Comparison of ENCODE assay signal across 13 cellular contexts in genomic region chr1:97252076-97252475, GRCh38.
DNase-seq lines count a peak whose midpoint lies in the region; ATAC-seq and TF ChIP-seq lines count a peak whose summit lies in the region.
"Had no signal": no experiment of that assay in that cellular context is flagged by ENCODE, and none has a peak within 500 bp of the region (broad histone marks: within the 10 kb centered on the region; RNA-seq: fewer than 3 reads in every experiment).

No MANE protein-coding gene starts in this region.

- H3K36me3 ChIP-seq in right lobe of liver, result no peaks in the 10 kb centered on the region

- H3K36me3 Mint-ChIP-seq in activated T-helper 2 cell treated with anti-CD3 and anti-CD28 coated beads, Interferon-gamma antibody, Interleukin-2, Interleukin-4, amounts not matched to agents 10 μg/mL and 5 μg/mL and 100 μg/mL, durations not matched to agents 14 hours and 24 hours and 36 hours (ENCODE audit: low read depth), result no peaks in the 10 kb centered on the region

- ATAC-seq in right lobe of liver (peak; percentile 75 to 97 (median 95)), HG03159 (IDR thresholded peaks at IDR 0.05; ENCODE audit: unreplicated experiment) (no peak)
- ATAC-seq: stimulated activated memory B cell treated with anti-CD40 and anti-IgM and Interleukin-4, amounts not matched to agents 10 μg/mL and 1 μg/mL and 100 μg/mL, for 72 hours had no signal

- no peak overlapping the region for H3K27ac Mint-ChIP-seq in activated T-helper 2 cell treated with anti-CD3 and anti-CD28 coated beads, Interferon-gamma antibody, Interleukin-2, Interleukin-4, amounts not matched to agents 10 μg/mL and 5 μg/mL and 100 μg/mL, durations not matched to agents 14 hours and 24 hours and 36 hours
- H3K27ac Mint-ChIP-seq: stimulated activated memory B cell treated with anti-CD40 and anti-IgM and Interleukin-4, amounts not matched to agents 10 μg/mL and 1 μg/mL and 100 μg/mL, for 72 hours had no signal

- no peak for TF ChIP-seq POLR2A in right lobe of liver (IDR thresholded peaks at IDR 0.05)

- WGBS in right lobe of liver (ENCODE audit: insufficient coverage, low coverage, low lambda C conversion rate, missing lambda C conversion rate), result 37% methylated on average over 1 of the region's 1 CpG

- intact Hi-C loops in right lobe of liver (cut with DNase I), result no loop called here
- intact Hi-C loops in activated T-helper 2 cell treated with anti-CD3 and anti-CD28 coated beads, Interferon-gamma antibody, Interleukin-2, Interleukin-4, amounts not matched to agents 10 μg/mL and 5 μg/mL and 100 μg/mL, durations not matched to agents 14 hours and 24 hours and 36 hours (cut with micrococcal nuclease), result no loop called here

- H3K9me3 ChIP-seq in right lobe of liver, result no peaks in the 10 kb centered on the region

- DNase-seq in AG10803 (ENCODE audit: low read depth) (peak; percentile 95), HS-5 (ENCODE audit: low read depth) (peak; percentile 48), astrocyte of the hippocampus (ENCODE audit: low read depth, low spot score) (peak; percentile 45), right lobe of liver (peak in 1 of 3 donors; percentile 67), NCI-H345 (lab: John Stamatoyannopoulos, UW) (no peak), Kasumi-1 (lab: John Stamatoyannopoulos, UW) (no peak)
- DNase-seq in activated T-helper 2 cell treated with anti-CD3 and anti-CD28 coated beads, Interferon-gamma antibody, Interleukin-2, Interleukin-4, amounts not matched to agents 10 μg/mL and 5 μg/mL and 100 μg/mL, durations not matched to agents 14 hours and 24 hours and 36 hours (ENCODE audit: low spot score), result no peak
- DNase-seq: activated CD4-positive, CD25-positive, alpha-beta regulatory T cell treated with anti-CD3 and anti-CD28 coated beads, Interleukin-2, amount 50 U/mL, for 72 hours; cerebellar nuclear complex; NCI-H1048; NCI-H748 treated with DMSO at 0.1 percent for 48 hours had no signal

- H3K27me3 ChIP-seq in right lobe of liver, result no peaks in the 10 kb centered on the region

- no peaks in the 10 kb centered on the region for H3K9me3 Mint-ChIP-seq in activated T-helper 2 cell treated with anti-CD3 and anti-CD28 coated beads, Interferon-gamma antibody, Interleukin-2, Interleukin-4, amounts not matched to agents 10 μg/mL and 5 μg/mL and 100 μg/mL, durations not matched to agents 14 hours and 24 hours and 36 hours

- H3K4me3 ChIP-seq in AG10803 (ENCODE audit: low read length) (no peak overlapping the region), right lobe of liver (no peak overlapping the region)

- H3K4me1 Mint-ChIP-seq in activated T-helper 2 cell treated with anti-CD3 and anti-CD28 coated beads, Interferon-gamma antibody, Interleukin-2, Interleukin-4, amounts not matched to agents 10 μg/mL and 5 μg/mL and 100 μg/mL, durations not matched to agents 14 hours and 24 hours and 36 hours (ENCODE audit: low read depth), result no peaks in the 10 kb centered on the region
- H3K4me1 Mint-ChIP-seq: stimulated activated memory B cell treated with anti-CD40 and anti-IgM and Interleukin-4, amounts not matched to agents 10 μg/mL and 1 μg/mL and 100 μg/mL, for 72 hours had no signal

- no peak for TF ChIP-seq CTCF in AG10803 (conservative IDR thresholded peaks at IDR 0.05; ENCODE audit: low read length)
- TF ChIP-seq CTCF in right lobe of liver (IDR thresholded peaks at IDR 0.05), result no peak

- no peak overlapping the region for H3K4me3 Mint-ChIP-seq in activated T-helper 2 cell treated with anti-CD3 and anti-CD28 coated beads, Interferon-gamma antibody, Interleukin-2, Interleukin-4, amounts not matched to agents 10 μg/mL and 5 μg/mL and 100 μg/mL, durations not matched to agents 14 hours and 24 hours and 36 hours (ENCODE audit: low read depth)
- H3K4me3 Mint-ChIP-seq: stimulated activated memory B cell treated with anti-CD40 and anti-IgM and Interleukin-4, amounts not matched to agents 10 μg/mL and 1 μg/mL and 100 μg/mL, for 72 hours had no signal

- peaks cover 0 to 14% (median 6%) of the 10 kb centered on the region in 4 donors for H3K4me1 ChIP-seq in right lobe of liver

- H3K27ac ChIP-seq in right lobe of liver, result no peak overlapping the region

- H3K27me3 Mint-ChIP-seq in activated T-helper 2 cell treated with anti-CD3 and anti-CD28 coated beads, Interferon-gamma antibody, Interleukin-2, Interleukin-4, amounts not matched to agents 10 μg/mL and 5 μg/mL and 100 μg/mL, durations not matched to agents 14 hours and 24 hours and 36 hours (ENCODE audit: low read depth), result no peaks in the 10 kb centered on the region
- H3K27me3 Mint-ChIP-seq: stimulated activated memory B cell treated with anti-CD40 and anti-IgM and Interleukin-4, amounts not matched to agents 10 μg/mL and 1 μg/mL and 100 μg/mL, for 72 hours had no signal

Comparison
In these comparisons a context has a peak if more than half of its experiments do, and no peak if none do; other contexts are left out.
1. DNase-seq: peak in AG10803 (single experiment), HS-5 (single experiment) and astrocyte of the hippocampus (single experiment); none in activated T-helper 2 cell treated with anti-CD3 and anti-CD28 coated beads, Interferon-gamma antibody, Interleukin-2, Interleukin-4, amounts not matched to agents 10 μg/mL and 5 μg/mL and 100 μg/mL, durations not matched to agents 14 hours and 24 hours and 36 hours (single experiment), NCI-H345 (single experiment) and Kasumi-1 (0 of 2).